Comparison of ENCODE assay signal across 8 cellular contexts in genomic region chr7:130486963-130487324, GRCh38. TPM values are rescaled to one million over a fixed set of nuclear protein-coding genes. Genes with fewer than 3 reads are reported as not detected.
DNase-seq lines count a peak whose midpoint lies in the region; ATAC-seq, FAIRE-seq and TF ChIP-seq lines count a peak whose summit lies in the region.

No MANE protein-coding gene starts in this region.

- intact Hi-C loops in pancreas (cut with DNase I) = no loop called here

- H3K9me3 Mint-ChIP-seq in endodermal cell = peaks cover 7% of the 10 kb centered on the region

- H3K36me3 Mint-ChIP-seq in endodermal cell (ENCODE audit: low read depth) = peaks cover 16% of the 10 kb centered on the region

- H3K9ac ChIP-seq in OCI-LY3 (ENCODE audit: low read length) (peak overlapping the region; percentile 64), endodermal cell (ENCODE audit: extremely low read depth, low read length, poor library complexity, severe bottlenecking) (no peak overlapping the region)

- no peaks in the 10 kb centered on the region for H4K20me1 ChIP-seq in OCI-LY3 (ENCODE audit: insufficient read depth, low read length)

- H3K4me1 ChIP-seq in OCI-LY3 (ENCODE audit: low read length) = peaks cover 11% of the 10 kb centered on the region
- peaks cover 3% of the 10 kb centered on the region for H3K4me1 ChIP-seq in endodermal cell (ENCODE audit: control insufficient read depth, insufficient read depth, low read length)
- H3K4me1 ChIP-seq in pancreas = peaks cover 0 to 36% (median 0%) of the 10 kb centered on the region in 3 donors

- H3K27ac ChIP-seq in OCI-LY3 (ENCODE audit: low read length) (no peak overlapping the region), endodermal cell (ENCODE audit: low read depth, low read length) (no peak overlapping the region), pancreas (peak overlapping the region in 3 of 4 donors; percentile 62 to 87 (median 80))

- peaks cover 25% of the 10 kb centered on the region for H3K4me1 Mint-ChIP-seq in endodermal cell

- peak overlapping the region; percentile 86 for H3K4me2 ChIP-seq in OCI-LY3 (ENCODE audit: low read length)

- no peak for FAIRE-seq in pancreas (lab: Jason Lieb, UNC)

- H3K9me3 ChIP-seq in OCI-LY3 (ENCODE audit: insufficient read depth, low read length) (no peaks in the 10 kb centered on the region), endodermal cell (ENCODE audit: control insufficient read depth, low read length) (no peaks in the 10 kb centered on the region), pancreas (no peaks in the 10 kb centered on the region)

- TF ChIP-seq CTCF in GM12865 (IDR thresholded peaks at IDR 0.05; ENCODE audit: insufficient read depth, low read depth, low read length, missing control alignments) = no peak
- no peak for TF ChIP-seq CTCF in OCI-LY3 (IDR thresholded peaks at IDR 0.05; ENCODE audit: low read depth, low read length)
- TF ChIP-seq CTCF in endodermal cell (conservative IDR thresholded peaks at IDR 0.05) = no peak
- no peak for TF ChIP-seq CTCF in pancreas (IDR thresholded peaks at IDR 0.05)

- peak overlapping the region; percentile 16 for H3K27ac Mint-ChIP-seq in endodermal cell

- H3K4me3 ChIP-seq in GM12865 (ENCODE audit: low read depth, low read length) (peak overlapping the region; percentile 75), OCI-LY3 (ENCODE audit: low read length) (peak overlapping the region; percentile 82), endodermal cell (ENCODE audit: low read length) (peak overlapping the region; percentile 84), pancreas (peak overlapping the region; percentile 51 to 58 (median 54))

- H2AFZ ChIP-seq in OCI-LY3 (ENCODE audit: low read depth, low read length) = peak overlapping the region; percentile 95; the same call in 1 of the 2 replicates

- 40% methylated on average over 4 of the region's 4 CpGs; no CpG with 5 or more reads in 1 of the 2 experiments for WGBS in endodermal cell (ENCODE audit: insufficient coverage in 1 of 2, insufficient read length in 1 of 2), 2 experiments
- WGBS in pancreas, 2 donors = 7 to 10% methylated on average over 4 of the region's 4 CpGs

- ATAC-seq in pancreas (peak in 3 of 4 donors; percentile 36 to 56 (median 38)), HG03139 (IDR thresholded peaks at IDR 0.05; ENCODE audit: unreplicated experiment) (no peak), GM18520 (IDR thresholded peaks at IDR 0.05; ENCODE audit: unreplicated experiment) (no peak), HG03432 (IDR thresholded peaks at IDR 0.05; ENCODE audit: unreplicated experiment) (no peak)

- H3K36me3 ChIP-seq in OCI-LY3 (replicated peaks; ENCODE audit: low read depth, low read length) (no peaks in the 10 kb centered on the region), endodermal cell (ENCODE audit: control insufficient read depth, insufficient read depth, low read length) (no peaks in the 10 kb centered on the region), pancreas (no peaks in the 10 kb centered on the region)

- H3K4me3 Mint-ChIP-seq in endodermal cell = peak overlapping the region; percentile 78

- peaks cover 21% of the 10 kb centered on the region for H3K27me3 Mint-ChIP-seq in endodermal cell (ENCODE audit: insufficient read depth)

- 0 out of 2 replicates have a peak, but pooled peaks cover 4% of the 10 kb centered on the region for H3K27me3 ChIP-seq in OCI-LY3 (ENCODE audit: low read depth, low read length)
- H3K27me3 ChIP-seq in endodermal cell (ENCODE audit: control insufficient read depth, insufficient read depth, low read length, poor library complexity, severe bottlenecking) = no peaks in the 10 kb centered on the region
- no peaks in the 10 kb centered on the region for H3K27me3 ChIP-seq in pancreas

- H3K79me2 ChIP-seq in OCI-LY3 (ENCODE audit: low read length) = peaks cover 27% of the 10 kb centered on the region

- DNase-seq in GM12865 (ENCODE audit: low read depth) = no peak
- no peak for DNase-seq in endodermal cell
- no peak for DNase-seq in pancreas
- no peak for DNase-seq in stimulated activated naive CD4-positive, alpha-beta T cell treated with Interleukin-2 at 50 U/mL for 16 hours (lab: John Stamatoyannopoulos, UW)

RNA-seq across cellular contexts. Expression of gene MEST, which starts 4.9 kb away (rescaled TPM):
- total RNA-seq in endodermal cell (100 to 1,000 TPM; 121 to 149 TPM), pancreas (10 to 100 TPM; 23.5 to 56.4 (median 33.0) TPM)
- polyA plus RNA-seq in endodermal cell (2013, experiment 1 of 2) = 356 TPM
- 306 TPM for polyA plus RNA-seq in endodermal cell (2013, experiment 2 of 2)
- 10 to 100 TPM; 17.0 to 21.2 TPM for polyA plus RNA-seq in pancreas

RNA-seq across cellular contexts. Expression of gene CEP41, which starts 46.1 kb away (rescaled TPM):
- total RNA-seq in endodermal cell (10 to 100 TPM; 11.4 to 13.0 TPM), pancreas (10 to 100 TPM in 1 of 6 donors, 1 to 10 TPM in 5; 3.5 to 10.3 (median 4.5) TPM)
- polyA plus RNA-seq in endodermal cell (2013, experiment 1 of 2) = 31.3 TPM
- polyA plus RNA-seq in endodermal cell (2013, experiment 2 of 2) = 31.1 TPM
- 1 to 10 TPM; 1.8 to 4.9 TPM for polyA plus RNA-seq in pancreas

Comparison
In these comparisons a context has a peak if more than half of its experiments do, and no peak if none do; other contexts are left out.
1. H3K27ac ChIP-seq: peak in pancreas (3 of 4); none in OCI-LY3 (single experiment) and endodermal cell (single experiment).
2. ATAC-seq: peak in pancreas (3 of 4); none in HG03139 (single experiment), GM18520 (single experiment) and HG03432 (single experiment).
3. Peak in every context shown above with its lines, with median percentiles within 50 percentile points of each other: H3K4me3 ChIP-seq.